In the genomic region with DNA sequence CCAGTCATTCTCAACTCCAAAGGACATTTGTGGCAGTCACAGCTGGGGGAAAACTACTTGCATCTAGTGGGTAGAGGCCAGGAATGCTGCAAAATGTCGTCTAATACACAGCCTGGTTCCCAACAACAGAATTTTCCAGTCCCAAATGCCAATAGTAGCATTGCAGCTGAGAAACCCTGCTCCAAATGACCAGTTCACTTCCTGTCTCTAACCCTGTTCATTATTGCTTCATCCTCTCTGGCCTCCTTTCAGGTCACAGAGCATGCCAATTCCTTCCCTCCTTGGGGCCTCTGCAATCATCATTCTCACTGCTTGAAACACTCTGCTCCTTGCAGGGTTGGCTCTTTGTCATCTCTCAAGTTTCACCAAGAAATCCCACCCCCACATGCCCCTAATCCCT, we compare ENCODE assay signal across 11 cellular contexts.
DNase-seq lines count a peak whose midpoint lies in the region; ATAC-seq and TF ChIP-seq lines count a peak whose summit lies in the region.
"Had no signal": no experiment of that assay in that cellular context is flagged by ENCODE, and none has a peak within 500 bp of the region (broad histone marks: within the 10 kb centered on the region; RNA-seq: fewer than 3 reads in every experiment).

No MANE protein-coding gene starts in this region.

- H3K9ac ChIP-seq in muscle layer of colon (ENCODE audit: low read length): no peak overlapping the region

- ATAC-seq in HG03139 (IDR thresholded peaks at IDR 0.05; ENCODE audit: unreplicated experiment): no peak

- peaks cover 19% of the 10 kb centered on the region for H3K4me1 ChIP-seq in muscle layer of colon (ENCODE audit: insufficient read depth, low read length)

- in situ Hi-C loops in ACHN (cut with HindIII; ENCODE audit: low pct_ligation_motif_present, low pct_unique_long_range_greater_than_20kb, low sequenced_read_pairs): no loop called here

- no peaks in the 10 kb centered on the region for H3K36me3 ChIP-seq in muscle layer of colon (ENCODE audit: insufficient read depth, low read length)

- DNase-seq in ACHN (peak; percentile 12), NCI-H82 treated with DMSO at 0.1 percent for 48 hours (lab: John Stamatoyannopoulos, UW; ENCODE audit: unreplicated experiment) (peak; percentile 79), epithelial cell of proximal tubule (ENCODE audit: low read depth) (peak; percentile 88), NCI-H774 (lab: John Stamatoyannopoulos, UW) (no peak)
- DNase-seq in activated CD4-positive, CD25-positive, alpha-beta regulatory T cell (lab: John Stamatoyannopoulos, UW): no peak
- no peak for DNase-seq in activated CD4-positive, alpha-beta T cell treated with anti-CD3 and anti-CD28 coated beads for 48 hours
- DNase-seq: endodermal cell, NCI-H69 had no signal

- H3K4me3 ChIP-seq in epithelial cell of proximal tubule (ENCODE audit: low read depth, low read length) (no peak overlapping the region), muscle layer of colon (ENCODE audit: low read depth in 1 of 2, low read length in 2 of 2) (no peak overlapping the region)

- H3K9me3 ChIP-seq in muscle layer of colon (ENCODE audit: low read length): no peaks in the 10 kb centered on the region

- no peak for TF ChIP-seq CTCF in epithelial cell of proximal tubule (conservative IDR thresholded peaks at IDR 0.05; ENCODE audit: low read depth, low read length)

- H3K27ac ChIP-seq in muscle layer of colon (ENCODE audit: low read depth, low read length): peak overlapping the region; percentile 12
- H3K27ac ChIP-seq: C4-2B had no signal

- no peaks in the 10 kb centered on the region for H3K27me3 ChIP-seq in muscle layer of colon (ENCODE audit: control insufficient read depth in 1 of 2, insufficient read depth in 2 of 2, low read length in 2 of 2)

Comparison
In these comparisons a context has a peak if more than half of its experiments do, and no peak if none do; other contexts are left out.
1. DNase-seq: peak in ACHN (single experiment), NCI-H82 treated with DMSO at 0.1 percent for 48 hours (single experiment) and epithelial cell of proximal tubule (single experiment); none in NCI-H774 (single experiment), activated CD4-positive, CD25-positive, alpha-beta regulatory T cell (0 of 4) and activated CD4-positive, alpha-beta T cell treated with anti-CD3 and anti-CD28 coated beads for 48 hours (single experiment).